ENCODE assay signal across 1 cellular context in genomic region chr1:32073387-32074229, GRCh38.
TF ChIP-seq lines count a peak whose summit lies in the region.

No MANE protein-coding gene starts in this region.

TF ChIP-seq in GM23338, 12 proteins besides CTCF, POLR2A, EP300 and RAD21 (continued from another document):
- TF ChIP-seq ZNF462 (CRISPR knock-in tag; IDR thresholded peaks at IDR 0.05) (no peak), ZNF331 (CRISPR knock-in tag; IDR thresholded peaks at IDR 0.05; ENCODE audit: low read depth) (no peak), JUNB (IDR thresholded peaks at IDR 0.05; ENCODE audit: unreplicated experiment) (no peak), ZNF114 (CRISPR knock-in tag; IDR thresholded peaks at IDR 0.05) (no peak), EZH2phosphoT487 (IDR thresholded peaks at IDR 0.05; ENCODE audit: unreplicated experiment) (no peak), POLR2AphosphoS5 (IDR thresholded peaks at IDR 0.05; ENCODE audit: low read depth) (no peak), STAT1 (IDR thresholded peaks at IDR 0.05; ENCODE audit: unreplicated experiment) (no peak), NANOG (IDR thresholded peaks at IDR 0.05; ENCODE audit: borderline replicate concordance) (no peak), EZH2 (IDR thresholded peaks at IDR 0.05; ENCODE audit: low read depth, unreplicated experiment) (no peak), CREB1 (CRISPR knock-in tag; IDR thresholded peaks at IDR 0.05; ENCODE audit: low read depth) (no peak)
- TF ChIP-seq, protein P1, sequence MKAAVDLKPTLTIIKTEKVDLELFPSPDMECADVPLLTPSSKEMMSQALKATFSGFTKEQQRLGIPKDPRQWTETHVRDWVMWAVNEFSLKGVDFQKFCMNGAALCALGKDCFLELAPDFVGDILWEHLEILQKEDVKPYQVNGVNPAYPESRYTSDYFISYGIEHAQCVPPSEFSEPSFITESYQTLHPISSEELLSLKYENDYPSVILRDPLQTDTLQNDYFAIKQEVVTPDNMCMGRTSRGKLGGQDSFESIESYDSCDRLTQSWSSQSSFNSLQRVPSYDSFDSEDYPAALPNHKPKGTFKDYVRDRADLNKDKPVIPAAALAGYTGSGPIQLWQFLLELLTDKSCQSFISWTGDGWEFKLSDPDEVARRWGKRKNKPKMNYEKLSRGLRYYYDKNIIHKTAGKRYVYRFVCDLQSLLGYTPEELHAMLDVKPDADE (IDR thresholded peaks at IDR 0.05) = no peak
TF ChIP-seq in GM23338: peak in this region for 0.
